17 cellular contexts compared by ENCODE assay signal in genomic region chr17:74746376-74746775, GRCh38. TPM values are rescaled to one million over a fixed set of nuclear protein-coding genes. Genes with fewer than 3 reads are reported as not detected.
DNase-seq lines count a peak whose midpoint lies in the region; ATAC-seq and TF ChIP-seq lines count a peak whose summit lies in the region.
"Had no signal": no experiment of that assay in that cellular context is flagged by ENCODE, and none has a peak within 500 bp of the region (broad histone marks: within the 10 kb centered on the region; RNA-seq: fewer than 3 reads in every experiment).

No MANE protein-coding gene starts in this region.

- H3K9me3 ChIP-seq in parathyroid adenoma (ENCODE audit: control insufficient read depth, low read length), result no peaks in the 10 kb centered on the region
- H3K9me3 ChIP-seq: breast epithelium, right lobe of liver, testis had no signal

- peaks cover 52% of the 10 kb centered on the region for H3K36me3 Mint-ChIP-seq in T-helper 2 cell treated with Interferon-gamma antibody and Interleukin-4, amounts not matched to agents 5 μg/mL and 100 μg/mL, for 36 hours (ENCODE audit: low read depth)
- H3K36me3 Mint-ChIP-seq in T-cell, result peaks cover 8% of the 10 kb centered on the region
- H3K36me3 Mint-ChIP-seq in effector memory CD8-positive, alpha-beta T cell (ENCODE audit: insufficient read depth), result peaks cover 44% of the 10 kb centered on the region

- no peak overlapping the region for H3K4me3 ChIP-seq in parathyroid adenoma (ENCODE audit: low read depth, low read length)
- H3K4me3 ChIP-seq: breast epithelium, lung, right lobe of liver, testis had no signal

- peak overlapping the region; percentile 67 for H3K4me3 Mint-ChIP-seq in T-helper 2 cell treated with Interferon-gamma antibody and Interleukin-4, amounts not matched to agents 5 μg/mL and 100 μg/mL, for 36 hours
- H3K4me3 Mint-ChIP-seq in T-cell, result peak overlapping the region; percentile 79 to 100 (median 79)
- H3K4me3 Mint-ChIP-seq in effector memory CD8-positive, alpha-beta T cell, result peak overlapping the region; percentile 98 to 99

- ATAC-seq in T-cell (replicated peaks in 1 of 4), result no peak
- no peak for ATAC-seq in effector memory CD8-positive, alpha-beta T cell (replicated peaks)
- no peak for ATAC-seq in GM19463 (IDR thresholded peaks at IDR 0.05; ENCODE audit: unreplicated experiment)
- ATAC-seq in HG03457 (IDR thresholded peaks at IDR 0.05; ENCODE audit: unreplicated experiment), result no peak
- ATAC-seq: right lobe of liver had no signal

- no peak overlapping the region for H2AFZ ChIP-seq in parathyroid adenoma

- no peak overlapping the region for H3K9ac ChIP-seq in parathyroid adenoma

- H3K4me1 ChIP-seq in parathyroid adenoma, result peaks cover 16% of the 10 kb centered on the region

- H3K36me3 ChIP-seq in parathyroid adenoma (ENCODE audit: control insufficient read depth, insufficient read depth, low read length), result no peaks in the 10 kb centered on the region
- H3K36me3 ChIP-seq: breast epithelium, right lobe of liver had no signal

- H3K79me2 ChIP-seq in parathyroid adenoma, result peaks cover 19% of the 10 kb centered on the region

- POLR2A ChIA-PET in T-cell (lab: Charles Lee), result interaction anchor here in 1 of 2 donors (1.1 kb wide), 1 partner anchor 45 kb away, joined by 3 read pairs; no protein-coding TSS in a partner anchor

- DNase-seq in T-helper 2 cell treated with Interferon-gamma antibody and Interleukin-4, amounts not matched to agents 5 μg/mL and 100 μg/mL, for 36 hours (ENCODE audit: low spot score), result no peak
- DNase-seq in T-helper 2 cell, result no peak
- DNase-seq in T-cell, result no peak
- DNase-seq in effector memory CD8-positive, alpha-beta T cell, result no peak
- no peak for DNase-seq in activated effector memory CD4-positive, alpha-beta T cell treated with anti-CD3 and anti-CD28 coated beads, Interleukin-2, amount 50 U/mL, for 16 hours
- DNase-seq: NCI-H524 treated with DMSO at 0.1 percent for 48 hours, testis had no signal

- peak overlapping the region; percentile 36 for H3K27ac ChIP-seq in parathyroid adenoma
- H3K27ac ChIP-seq: right lobe of liver had no signal

- TF ChIP-seq CTCF in parathyroid adenoma (IDR thresholded peaks at IDR 0.05), result no peak

- H3K27me3 ChIP-seq in parathyroid adenoma (ENCODE audit: control insufficient read depth, insufficient read depth, low read length), result no peaks in the 10 kb centered on the region
- H3K27me3 ChIP-seq: right lobe of liver, testis had no signal

- CTCF ChIA-PET in T-cell (lab: Charles Lee), result interaction anchor here (1.0 to 2.9 kb wide), 12 partner anchors 9 to 89 kb away, joined by 3 to 25 read pairs (median 8); no protein-coding TSS in a partner anchor

- no peaks in the 10 kb centered on the region for H3K27me3 Mint-ChIP-seq in T-helper 2 cell treated with Interferon-gamma antibody and Interleukin-4, amounts not matched to agents 5 μg/mL and 100 μg/mL, for 36 hours (ENCODE audit: low read depth)
- H3K27me3 Mint-ChIP-seq in T-cell, result no peaks in the 10 kb centered on the region
- H3K27me3 Mint-ChIP-seq in effector memory CD8-positive, alpha-beta T cell, result no peaks in the 10 kb centered on the region

- H3K4me2 ChIP-seq in parathyroid adenoma (ENCODE audit: low read length), result no peak overlapping the region

- no peaks in the 10 kb centered on the region for H3K9me3 Mint-ChIP-seq in T-helper 2 cell treated with Interferon-gamma antibody and Interleukin-4, amounts not matched to agents 5 μg/mL and 100 μg/mL, for 36 hours
- H3K9me3 Mint-ChIP-seq in T-cell, result no peaks in the 10 kb centered on the region
- H3K9me3 Mint-ChIP-seq in effector memory CD8-positive, alpha-beta T cell, result no peaks in the 10 kb centered on the region

- peaks cover 51% of the 10 kb centered on the region for H3K4me1 Mint-ChIP-seq in T-helper 2 cell treated with Interferon-gamma antibody and Interleukin-4, amounts not matched to agents 5 μg/mL and 100 μg/mL, for 36 hours (ENCODE audit: low read depth)
- peaks cover 67 to 74% (median 69%) of the 10 kb centered on the region in 3 donors for H3K4me1 Mint-ChIP-seq in T-cell
- H3K4me1 Mint-ChIP-seq in effector memory CD8-positive, alpha-beta T cell (ENCODE audit: low read depth in 2 of 2), result peaks cover 58 to 69% of the 10 kb centered on the region in 2 donors

- peak overlapping the region; percentile 81 for H3K27ac Mint-ChIP-seq in T-helper 2 cell treated with Interferon-gamma antibody and Interleukin-4, amounts not matched to agents 5 μg/mL and 100 μg/mL, for 36 hours
- H3K27ac Mint-ChIP-seq in T-cell, result peak overlapping the region; percentile 92 to 93
- H3K27ac Mint-ChIP-seq in effector memory CD8-positive, alpha-beta T cell, result peak overlapping the region; percentile 32 to 68

RNA-seq across cellular contexts. Expression of gene NHERF1, which starts 2.1 kb away (rescaled TPM):
- 100 to 1,000 TPM; 104 to 260 (median 223) TPM for total RNA-seq in T-cell

RNA-seq across cellular contexts. Expression of gene RAB37, which starts 9.3 kb away (rescaled TPM):
- total RNA-seq in T-cell, result 10 to 100 TPM; 31.2 to 73.4 (median 40.7) TPM
- total RNA-seq: A172, epithelial cell of proximal tubule, H4 had no signal

RNA-seq across cellular contexts. Expression of gene NAT9, which starts 29.8 kb away (rescaled TPM):
- 10 to 100 TPM; 37.2 to 74.4 (median 71.9) TPM for total RNA-seq in T-cell

RNA-seq across cellular contexts. Expression of gene CD300LF, which starts 33.7 kb away (rescaled TPM):
- under 1 TPM in 1 of 5 donors, not detected in 4; 0.25 TPM for total RNA-seq in T-cell
- total RNA-seq: A172, epithelial cell of proximal tubule, H4, HT1080 had no signal
